1 cellular context compared by ENCODE assay signal in the genomic region with DNA sequence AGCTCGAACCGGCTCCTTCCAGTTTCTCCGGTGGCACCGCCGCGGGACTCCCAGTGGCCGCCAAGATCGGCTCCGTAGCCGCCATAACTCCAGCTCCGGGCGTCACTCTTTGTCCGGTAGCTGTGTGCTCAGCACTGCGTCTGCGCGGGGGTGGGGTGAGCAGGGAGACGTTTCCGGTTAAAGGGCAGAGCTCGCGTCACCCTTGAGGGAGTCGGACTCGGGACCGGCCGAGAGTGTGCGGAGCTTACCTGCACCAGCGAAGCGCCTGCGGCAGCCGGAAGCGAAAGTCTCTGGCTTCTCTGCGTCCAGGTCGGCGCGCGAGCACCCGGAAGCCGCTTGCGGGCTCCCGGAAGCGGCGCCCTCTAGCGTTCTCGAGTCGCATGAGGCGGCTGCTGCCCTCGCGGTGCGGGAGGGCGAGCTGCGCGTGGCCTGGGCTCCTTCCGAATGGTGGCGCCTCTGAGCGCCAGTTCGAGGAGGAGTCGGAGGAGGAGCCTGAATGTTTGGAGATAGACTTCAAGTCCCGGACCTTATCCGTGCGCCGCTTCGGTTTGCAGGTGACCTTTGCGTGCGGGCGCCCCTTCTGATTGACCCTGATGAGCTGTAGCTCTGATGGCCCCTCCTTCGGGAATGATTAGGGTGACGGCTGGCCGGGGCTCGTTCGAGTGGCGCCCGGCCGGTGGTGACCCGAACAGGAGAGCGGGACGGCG.
TF ChIP-seq lines count a peak whose summit lies in the region.

A gene (minus strand): TSS at position 303 of the 707 bp plus-strand sequence. CDS start 218 bp downstream, at position 85.

TF ChIP-seq in K562, 482 proteins besides CTCF, POLR2A, EP300 and RAD21 (continued from another document and continues in another):
- TF ChIP-seq, protein P1, sequence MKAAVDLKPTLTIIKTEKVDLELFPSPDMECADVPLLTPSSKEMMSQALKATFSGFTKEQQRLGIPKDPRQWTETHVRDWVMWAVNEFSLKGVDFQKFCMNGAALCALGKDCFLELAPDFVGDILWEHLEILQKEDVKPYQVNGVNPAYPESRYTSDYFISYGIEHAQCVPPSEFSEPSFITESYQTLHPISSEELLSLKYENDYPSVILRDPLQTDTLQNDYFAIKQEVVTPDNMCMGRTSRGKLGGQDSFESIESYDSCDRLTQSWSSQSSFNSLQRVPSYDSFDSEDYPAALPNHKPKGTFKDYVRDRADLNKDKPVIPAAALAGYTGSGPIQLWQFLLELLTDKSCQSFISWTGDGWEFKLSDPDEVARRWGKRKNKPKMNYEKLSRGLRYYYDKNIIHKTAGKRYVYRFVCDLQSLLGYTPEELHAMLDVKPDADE (conservative IDR thresholded peaks at IDR 0.05; ENCODE audit: control insufficient read depth, low read depth, low read length) = peak; percentile 67; the same call in 1 of the 2 replicates
- TF ChIP-seq KAT7 (CRISPR knock-in tag; IDR thresholded peaks at IDR 0.05; ENCODE audit: borderline replicate concordance) = peak; percentile 85; the same call in 1 of the 2 replicates
- TF ChIP-seq ZZZ3 (IDR thresholded peaks at IDR 0.05) = peak; percentile 65; the same call in 1 of the 2 replicates
- no peak for TF ChIP-seq DDX20 (tag; IDR thresholded peaks at IDR 0.05; ENCODE audit: low read depth)
- TF ChIP-seq, protein P2, sequence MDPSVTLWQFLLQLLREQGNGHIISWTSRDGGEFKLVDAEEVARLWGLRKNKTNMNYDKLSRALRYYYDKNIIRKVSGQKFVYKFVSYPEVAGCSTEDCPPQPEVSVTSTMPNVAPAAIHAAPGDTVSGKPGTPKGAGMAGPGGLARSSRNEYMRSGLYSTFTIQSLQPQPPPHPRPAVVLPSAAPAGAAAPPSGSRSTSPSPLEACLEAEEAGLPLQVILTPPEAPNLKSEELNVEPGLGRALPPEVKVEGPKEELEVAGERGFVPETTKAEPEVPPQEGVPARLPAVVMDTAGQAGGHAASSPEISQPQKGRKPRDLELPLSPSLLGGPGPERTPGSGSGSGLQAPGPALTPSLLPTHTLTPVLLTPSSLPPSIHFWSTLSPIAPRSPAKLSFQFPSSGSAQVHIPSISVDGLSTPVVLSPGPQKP (CRISPR knock-in tag; IDR thresholded peaks at IDR 0.05) = no peak
- TF ChIP-seq, protein P3, sequence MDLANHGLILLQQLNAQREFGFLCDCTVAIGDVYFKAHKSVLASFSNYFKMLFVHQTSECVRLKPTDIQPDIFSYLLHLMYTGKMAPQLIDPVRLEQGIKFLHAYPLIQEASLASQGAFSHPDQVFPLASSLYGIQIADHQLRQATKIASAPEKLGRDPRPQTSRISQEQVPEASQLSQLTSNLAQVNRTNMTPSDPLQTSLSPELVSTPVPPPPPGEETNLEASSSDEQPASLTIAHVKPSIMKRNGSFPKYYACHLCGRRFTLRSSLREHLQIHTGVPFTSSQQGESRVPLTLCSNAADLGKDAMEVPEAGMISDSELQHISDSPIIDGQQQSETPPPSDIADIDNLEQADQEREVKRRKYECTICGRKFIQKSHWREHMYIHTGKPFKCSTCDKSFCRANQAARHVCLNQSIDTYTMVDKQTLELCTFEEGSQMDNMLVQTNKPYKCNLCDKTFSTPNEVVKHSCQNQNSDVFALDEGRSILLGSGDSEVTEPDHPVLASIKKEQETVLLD (IDR thresholded peaks at IDR 0.05) = peak; percentile 71; the same call in 1 of the 2 replicates
- peak; percentile 99 for TF ChIP-seq GABPB1 (CRISPR knock-in tag; IDR thresholded peaks at IDR 0.05)
- no peak for TF ChIP-seq KDM1A (IDR thresholded peaks at IDR 0.05)
- no peak for TF ChIP-seq RUNX1 (IDR thresholded peaks at IDR 0.05; ENCODE audit: low read depth)
- TF ChIP-seq, protein P4, sequence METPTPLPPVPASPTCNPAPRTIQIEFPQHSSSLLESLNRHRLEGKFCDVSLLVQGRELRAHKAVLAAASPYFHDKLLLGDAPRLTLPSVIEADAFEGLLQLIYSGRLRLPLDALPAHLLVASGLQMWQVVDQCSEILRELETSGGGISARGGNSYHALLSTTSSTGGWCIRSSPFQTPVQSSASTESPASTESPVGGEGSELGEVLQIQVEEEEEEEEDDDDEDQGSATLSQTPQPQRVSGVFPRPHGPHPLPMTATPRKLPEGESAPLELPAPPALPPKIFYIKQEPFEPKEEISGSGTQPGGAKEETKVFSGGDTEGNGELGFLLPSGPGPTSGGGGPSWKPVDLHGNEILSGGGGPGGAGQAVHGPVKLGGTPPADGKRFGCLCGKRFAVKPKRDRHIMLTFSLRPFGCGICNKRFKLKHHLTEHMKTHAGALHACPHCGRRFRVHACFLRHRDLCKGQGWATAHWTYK (CRISPR knock-in tag; IDR thresholded peaks at IDR 0.05) = no peak
- TF ChIP-seq ILF3 (IDR thresholded peaks at IDR 0.05; ENCODE audit: borderline replicate concordance) = peak; percentile 53; the same call in 1 of the 2 replicates
- TF ChIP-seq ZNF146 (CRISPR knock-in tag; IDR thresholded peaks at IDR 0.05; ENCODE audit: unreplicated experiment) = no peak
- TF ChIP-seq, protein P5, sequence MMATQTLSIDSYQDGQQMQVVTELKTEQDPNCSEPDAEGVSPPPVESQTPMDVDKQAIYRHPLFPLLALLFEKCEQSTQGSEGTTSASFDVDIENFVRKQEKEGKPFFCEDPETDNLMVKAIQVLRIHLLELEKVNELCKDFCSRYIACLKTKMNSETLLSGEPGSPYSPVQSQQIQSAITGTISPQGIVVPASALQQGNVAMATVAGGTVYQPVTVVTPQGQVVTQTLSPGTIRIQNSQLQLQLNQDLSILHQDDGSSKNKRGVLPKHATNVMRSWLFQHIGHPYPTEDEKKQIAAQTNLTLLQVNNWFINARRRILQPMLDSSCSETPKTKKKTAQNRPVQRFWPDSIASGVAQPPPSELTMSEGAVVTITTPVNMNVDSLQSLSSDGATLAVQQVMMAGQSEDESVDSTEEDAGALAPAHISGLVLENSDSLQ (IDR thresholded peaks at IDR 0.05) = peak; percentile 74
- TF ChIP-seq ZNF76 (CRISPR knock-in tag; IDR thresholded peaks at IDR 0.05; ENCODE audit: borderline replicate concordance) = no peak
- no peak for TF ChIP-seq ZFP30 (CRISPR knock-in tag; IDR thresholded peaks at IDR 0.05; ENCODE audit: borderline replicate concordance)
- TF ChIP-seq, protein P6, sequence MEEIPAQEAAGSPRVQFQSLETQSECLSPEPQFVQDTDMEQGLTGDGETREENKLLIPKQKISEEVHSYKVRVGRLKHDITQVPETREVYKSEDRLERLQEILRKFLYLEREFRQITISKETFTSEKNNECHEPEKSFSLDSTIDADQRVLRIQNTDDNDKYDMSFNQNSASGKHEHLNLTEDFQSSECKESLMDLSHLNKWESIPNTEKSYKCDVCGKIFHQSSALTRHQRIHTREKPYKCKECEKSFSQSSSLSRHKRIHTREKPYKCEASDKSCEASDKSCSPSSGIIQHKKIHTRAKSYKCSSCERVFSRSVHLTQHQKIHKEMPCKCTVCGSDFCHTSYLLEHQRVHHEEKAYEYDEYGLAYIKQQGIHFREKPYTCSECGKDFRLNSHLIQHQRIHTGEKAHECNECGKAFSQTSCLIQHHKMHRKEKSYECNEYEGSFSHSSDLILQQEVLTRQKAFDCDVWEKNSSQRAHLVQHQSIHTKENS (CRISPR knock-in tag; IDR thresholded peaks at IDR 0.05) = no peak
- TF ChIP-seq ZNF311 (CRISPR knock-in tag; IDR thresholded peaks at IDR 0.05) = 0 out of 2 replicates have a peak, but pooled peaks have one; percentile 43
- peak; percentile 62 for TF ChIP-seq NCOR1 (IDR thresholded peaks at IDR 0.05)
- TF ChIP-seq SRSF9 (IDR thresholded peaks at IDR 0.05; ENCODE audit: borderline replicate concordance, low read depth, low read length) = no peak
- TF ChIP-seq, protein P7, sequence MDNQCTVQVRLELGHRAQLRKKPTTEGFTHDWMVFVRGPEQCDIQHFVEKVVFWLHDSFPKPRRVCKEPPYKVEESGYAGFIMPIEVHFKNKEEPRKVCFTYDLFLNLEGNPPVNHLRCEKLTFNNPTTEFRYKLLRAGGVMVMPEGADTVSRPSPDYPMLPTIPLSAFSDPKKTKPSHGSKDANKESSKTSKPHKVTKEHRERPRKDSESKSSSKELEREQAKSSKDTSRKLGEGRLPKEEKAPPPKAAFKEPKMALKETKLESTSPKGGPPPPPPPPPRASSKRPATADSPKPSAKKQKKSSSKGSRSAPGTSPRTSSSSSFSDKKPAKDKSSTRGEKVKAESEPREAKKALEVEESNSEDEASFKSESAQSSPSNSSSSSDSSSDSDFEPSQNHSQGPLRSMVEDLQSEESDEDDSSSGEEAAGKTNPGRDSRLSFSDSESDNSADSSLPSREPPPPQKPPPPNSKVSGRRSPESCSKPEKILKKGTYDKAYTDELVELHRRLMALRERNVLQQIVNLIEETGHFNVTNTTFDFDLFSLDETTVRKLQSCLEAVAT (IDR thresholded peaks at IDR 0.05) = peak; percentile 15 to 33; a peak in 2 of 4 replicates
- TF ChIP-seq, protein P8, sequence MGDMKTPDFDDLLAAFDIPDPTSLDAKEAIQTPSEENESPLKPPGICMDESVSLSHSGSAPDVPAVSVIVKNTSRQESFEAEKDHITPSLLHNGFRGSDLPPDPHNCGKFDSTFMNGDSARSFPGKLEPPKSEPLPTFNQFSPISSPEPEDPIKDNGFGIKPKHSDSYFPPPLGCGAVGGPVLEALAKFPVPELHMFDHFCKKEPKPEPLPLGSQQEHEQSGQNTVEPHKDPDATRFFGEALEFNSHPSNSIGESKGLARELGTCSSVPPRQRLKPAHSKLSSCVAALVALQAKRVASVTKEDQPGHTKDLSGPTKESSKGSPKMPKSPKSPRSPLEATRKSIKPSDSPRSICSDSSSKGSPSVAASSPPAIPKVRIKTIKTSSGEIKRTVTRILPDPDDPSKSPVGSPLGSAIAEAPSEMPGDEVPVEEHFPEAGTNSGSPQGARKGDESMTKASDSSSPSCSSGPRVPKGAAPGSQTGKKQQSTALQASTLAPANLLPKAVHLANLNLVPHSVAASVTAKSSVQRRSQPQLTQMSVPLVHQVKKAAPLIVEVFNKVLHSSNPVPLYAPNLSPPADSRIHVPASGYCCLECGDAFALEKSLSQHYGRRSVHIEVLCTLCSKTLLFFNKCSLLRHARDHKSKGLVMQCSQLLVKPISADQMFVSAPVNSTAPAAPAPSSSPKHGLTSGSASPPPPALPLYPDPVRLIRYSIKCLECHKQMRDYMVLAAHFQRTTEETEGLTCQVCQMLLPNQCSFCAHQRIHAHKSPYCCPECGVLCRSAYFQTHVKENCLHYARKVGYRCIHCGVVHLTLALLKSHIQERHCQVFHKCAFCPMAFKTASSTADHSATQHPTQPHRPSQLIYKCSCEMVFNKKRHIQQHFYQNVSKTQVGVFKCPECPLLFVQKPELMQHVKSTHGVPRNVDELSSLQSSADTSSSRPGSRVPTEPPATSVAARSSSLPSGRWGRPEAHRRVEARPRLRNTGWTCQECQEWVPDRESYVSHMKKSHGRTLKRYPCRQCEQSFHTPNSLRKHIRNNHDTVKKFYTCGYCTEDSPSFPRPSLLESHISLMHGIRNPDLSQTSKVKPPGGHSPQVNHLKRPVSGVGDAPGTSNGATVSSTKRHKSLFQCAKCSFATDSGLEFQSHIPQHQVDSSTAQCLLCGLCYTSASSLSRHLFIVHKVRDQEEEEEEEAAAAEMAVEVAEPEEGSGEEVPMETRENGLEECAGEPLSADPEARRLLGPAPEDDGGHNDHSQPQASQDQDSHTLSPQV (IDR thresholded peaks at IDR 0.05) = peak; percentile 69
- TF ChIP-seq, protein P9, sequence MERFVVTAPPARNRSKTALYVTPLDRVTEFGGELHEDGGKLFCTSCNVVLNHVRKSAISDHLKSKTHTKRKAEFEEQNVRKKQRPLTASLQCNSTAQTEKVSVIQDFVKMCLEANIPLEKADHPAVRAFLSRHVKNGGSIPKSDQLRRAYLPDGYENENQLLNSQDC (CRISPR knock-in tag; IDR thresholded peaks at IDR 0.05) = peak; percentile 9; the same call in 1 of the 2 replicates
- no peak for TF ChIP-seq ZNF436 (CRISPR knock-in tag; IDR thresholded peaks at IDR 0.05)
- no peak for TF ChIP-seq TSC22D4 (tag; IDR thresholded peaks at IDR 0.05)
- peak; percentile 94 for TF ChIP-seq CBX1 (IDR thresholded peaks at IDR 0.05; ENCODE audit: low read depth)
- TF ChIP-seq MBD2 (IDR thresholded peaks at IDR 0.05; ENCODE audit: borderline replicate concordance, low read depth) = peak; percentile 62
- TF ChIP-seq U2AF1 (optimal IDR thresholded peaks at IDR 0.05; ENCODE audit: low read depth, low read length) = peak; percentile 52
- no peak for TF ChIP-seq ZKSCAN8 (CRISPR knock-in tag; IDR thresholded peaks at IDR 0.05)
- TF ChIP-seq STAT5A (IDR thresholded peaks at IDR 0.05; ENCODE audit: borderline replicate concordance, low read length) = no peak; the same call in 1 of the 2 replicates
- no peak for TF ChIP-seq TCF7 (IDR thresholded peaks at IDR 0.05; ENCODE audit: borderline replicate concordance)
- TF ChIP-seq, protein P10, sequence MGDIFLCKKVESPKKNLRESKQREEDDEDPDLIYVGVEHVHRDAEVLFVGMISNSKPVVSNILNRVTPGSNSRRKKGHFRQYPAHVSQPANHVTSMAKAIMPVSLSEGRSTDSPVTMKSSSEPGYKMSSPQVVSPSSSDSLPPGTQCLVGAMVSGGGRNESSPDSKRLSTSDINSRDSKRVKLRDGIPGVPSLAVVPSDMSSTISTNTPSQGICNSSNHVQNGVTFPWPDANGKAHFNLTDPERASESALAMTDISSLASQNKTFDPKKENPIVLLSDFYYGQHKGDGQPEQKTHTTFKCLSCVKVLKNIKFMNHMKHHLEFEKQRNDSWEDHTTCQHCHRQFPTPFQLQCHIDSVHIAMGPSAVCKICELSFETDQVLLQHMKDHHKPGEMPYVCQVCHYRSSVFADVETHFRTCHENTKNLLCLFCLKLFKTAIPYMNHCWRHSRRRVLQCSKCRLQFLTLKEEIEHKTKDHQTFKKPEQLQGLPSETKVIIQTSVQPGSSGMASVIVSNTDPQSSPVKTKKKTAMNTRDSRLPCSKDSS (IDR thresholded peaks at IDR 0.05; ENCODE audit: low read depth, partially characterized antibody) = no peak
- TF ChIP-seq CHCHD3 (CRISPR knock-in tag; IDR thresholded peaks at IDR 0.05) = no peak
- TF ChIP-seq, protein P11, sequence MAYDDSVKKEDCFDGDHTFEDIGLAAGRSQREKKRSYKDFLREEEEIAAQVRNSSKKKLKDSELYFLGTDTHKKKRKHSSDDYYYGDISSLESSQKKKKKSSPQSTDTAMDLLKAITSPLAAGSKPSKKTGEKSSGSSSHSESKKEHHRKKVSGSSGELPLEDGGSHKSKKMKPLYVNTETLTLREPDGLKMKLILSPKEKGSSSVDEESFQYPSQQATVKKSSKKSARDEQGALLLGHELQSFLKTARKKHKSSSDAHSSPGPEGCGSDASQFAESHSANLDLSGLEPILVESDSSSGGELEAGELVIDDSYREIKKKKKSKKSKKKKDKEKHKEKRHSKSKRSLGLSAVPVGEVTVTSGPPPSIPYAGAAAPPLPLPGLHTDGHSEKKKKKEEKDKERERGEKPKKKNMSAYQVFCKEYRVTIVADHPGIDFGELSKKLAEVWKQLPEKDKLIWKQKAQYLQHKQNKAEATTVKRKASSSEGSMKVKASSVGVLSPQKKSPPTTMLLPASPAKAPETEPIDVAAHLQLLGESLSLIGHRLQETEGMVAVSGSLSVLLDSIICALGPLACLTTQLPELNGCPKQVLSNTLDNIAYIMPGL (CRISPR knock-in tag; IDR thresholded peaks at IDR 0.05) = peak; percentile 80; the same call in 1 of the 2 replicates
- no peak for TF ChIP-seq ZKSCAN3 (CRISPR knock-in tag; IDR thresholded peaks at IDR 0.05)
- TF ChIP-seq, protein P12, sequence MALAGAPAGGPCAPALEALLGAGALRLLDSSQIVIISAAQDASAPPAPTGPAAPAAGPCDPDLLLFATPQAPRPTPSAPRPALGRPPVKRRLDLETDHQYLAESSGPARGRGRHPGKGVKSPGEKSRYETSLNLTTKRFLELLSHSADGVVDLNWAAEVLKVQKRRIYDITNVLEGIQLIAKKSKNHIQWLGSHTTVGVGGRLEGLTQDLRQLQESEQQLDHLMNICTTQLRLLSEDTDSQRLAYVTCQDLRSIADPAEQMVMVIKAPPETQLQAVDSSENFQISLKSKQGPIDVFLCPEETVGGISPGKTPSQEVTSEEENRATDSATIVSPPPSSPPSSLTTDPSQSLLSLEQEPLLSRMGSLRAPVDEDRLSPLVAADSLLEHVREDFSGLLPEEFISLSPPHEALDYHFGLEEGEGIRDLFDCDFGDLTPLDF (CRISPR knock-in tag; IDR thresholded peaks at IDR 0.05) = no peak
